Comparison of ENCODE assay signal across 8 cellular contexts in the genomic region with DNA sequence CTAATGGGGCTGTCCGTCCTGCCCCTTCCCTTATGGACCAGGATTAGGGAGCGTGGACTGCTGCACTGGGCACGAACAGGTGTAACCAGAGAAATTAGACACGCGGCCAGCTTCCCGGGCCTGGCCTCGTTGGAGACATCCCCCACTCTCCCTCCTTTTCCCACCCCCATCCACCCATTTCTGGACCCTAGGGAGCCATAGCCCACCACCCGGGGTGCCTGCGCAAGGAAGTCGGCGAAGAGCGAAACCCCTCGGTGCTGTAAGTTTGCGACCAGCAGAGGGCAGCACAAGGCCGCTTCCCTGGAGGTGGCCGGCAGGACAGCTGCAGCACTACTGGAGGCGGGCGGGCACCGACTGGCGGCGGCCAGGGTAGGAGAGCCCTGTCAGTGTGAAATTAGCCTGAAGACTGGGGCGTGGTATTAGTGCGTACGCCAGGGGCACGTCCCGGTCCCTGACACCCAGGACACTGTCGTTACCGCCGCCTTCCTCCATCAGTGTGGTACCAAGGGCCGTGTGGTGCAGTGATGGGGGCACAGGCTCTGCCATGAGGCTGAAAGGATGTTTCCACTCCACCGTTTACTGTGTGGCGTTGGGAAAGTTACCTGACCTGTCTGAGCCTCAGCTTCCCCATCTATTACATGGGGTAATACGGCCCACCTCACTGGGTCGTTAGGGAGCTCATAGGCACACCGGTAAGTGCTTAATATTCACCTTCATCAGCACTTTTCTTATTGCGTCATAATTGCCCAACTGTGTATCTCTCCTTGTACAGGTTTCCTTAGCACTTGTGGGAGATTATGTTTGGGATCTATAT. TPM values are rescaled to one million over a fixed set of nuclear protein-coding genes. Genes with fewer than 3 reads are reported as not detected.
A peak's percentile ranks its signal among the peaks of the same experiment; 100 is the strongest.
DNase-seq lines count a peak whose midpoint lies in the region; ATAC-seq and TF ChIP-seq lines count a peak whose summit lies in the region.

No MANE protein-coding gene starts in this region.

- CTCF ChIA-PET in T-cell (lab: Charles Lee): interaction anchor here (0.5 to 2.0 kb wide), 12 partner anchors 11 to 719 kb away, joined by 3 to 6 read pairs (median 4); no protein-coding TSS in a partner anchor

- H3K9me3 ChIP-seq in vagina: no peaks in the 10 kb centered on the region

- H3K27ac Mint-ChIP-seq in HFFc6 (no peak overlapping the region), T-cell (no peak overlapping the region)
- no peak overlapping the region for H3K27ac Mint-ChIP-seq in activated naive CD8-positive, alpha-beta T cell treated with anti-CD3 and anti-CD28 coated beads, Interleukin-2, amount 10 ng/mL, durations not matched to agents 7 days and 5 days

- H3K4me1 ChIP-seq in vagina: peaks cover 6% of the 10 kb centered on the region

- no peak overlapping the region for H3K4me3 ChIP-seq in vagina

- H3K9me3 Mint-ChIP-seq in HFFc6: no peaks in the 10 kb centered on the region
- no peaks in the 10 kb centered on the region for H3K9me3 Mint-ChIP-seq in T-cell
- no peaks in the 10 kb centered on the region for H3K9me3 Mint-ChIP-seq in activated naive CD8-positive, alpha-beta T cell treated with anti-CD3 and anti-CD28 coated beads, Interleukin-2, amount 10 ng/mL, durations not matched to agents 7 days and 5 days

- H3K27ac ChIP-seq in vagina: no peak overlapping the region

- H3K27me3 Mint-ChIP-seq in HFFc6 (ENCODE audit: insufficient read depth) (peaks cover 19% of the 10 kb centered on the region), T-cell (peaks cover 39 to 57% of the 10 kb centered on the region in 2 donors)
- H3K27me3 Mint-ChIP-seq in activated naive CD8-positive, alpha-beta T cell treated with anti-CD3 and anti-CD28 coated beads, Interleukin-2, amount 10 ng/mL, durations not matched to agents 7 days and 5 days: peaks cover 19% of the 10 kb centered on the region

- peak; percentile 46 for DNase-seq in DMS153 (lab: John Stamatoyannopoulos, UW)
- peak; percentile 72 for DNase-seq in HFFc6
- DNase-seq in NCI-H1694 (lab: John Stamatoyannopoulos, UW): peak; percentile 66
- DNase-seq in T-cell: peak; percentile 27 to 80 (median 70)
- peak; percentile 85 for DNase-seq in activated naive CD8-positive, alpha-beta T cell treated with anti-CD3 and anti-CD28 coated beads, Interleukin-2, amount 10 ng/mL, durations not matched to agents 7 days and 5 days
- DNase-seq in cardiac septum (ENCODE audit: low spot score): peak; percentile 91
- DNase-seq in pulmonary artery endothelial cell (ENCODE audit: low read depth, low spot score): peak; percentile 30
- DNase-seq in vagina (ENCODE audit: extremely low spot score in 2 of 2): peak in 1 of 2 donors; percentile 74

- H3K4me1 Mint-ChIP-seq in HFFc6 (ENCODE audit: low read depth): no peaks in the 10 kb centered on the region
- peaks cover 3 to 9% (median 6%) of the 10 kb centered on the region in 3 donors for H3K4me1 Mint-ChIP-seq in T-cell
- peaks cover 2% of the 10 kb centered on the region for H3K4me1 Mint-ChIP-seq in activated naive CD8-positive, alpha-beta T cell treated with anti-CD3 and anti-CD28 coated beads, Interleukin-2, amount 10 ng/mL, durations not matched to agents 7 days and 5 days

- peak overlapping the region; percentile 30; the same call in 1 of the 2 replicates for H3K4me3 Mint-ChIP-seq in HFFc6
- H3K4me3 Mint-ChIP-seq in T-cell: peak overlapping the region in 2 of 3 donors; percentile 33 to 34
- H3K4me3 Mint-ChIP-seq in activated naive CD8-positive, alpha-beta T cell treated with anti-CD3 and anti-CD28 coated beads, Interleukin-2, amount 10 ng/mL, durations not matched to agents 7 days and 5 days: peak overlapping the region; percentile 60

- no peaks in the 10 kb centered on the region for H3K36me3 ChIP-seq in vagina

- H3K27me3 ChIP-seq in vagina: no peaks in the 10 kb centered on the region

- TF ChIP-seq CTCF in HFFc6 (IDR thresholded peaks at IDR 0.05) (peak; percentile 97), vagina (IDR thresholded peaks at IDR 0.05) (peak; percentile 68 to 83 (median 81))

- TF ChIP-seq POLR2A in vagina (IDR thresholded peaks at IDR 0.05): no peak

- peak; percentile 82 to 97 (median 88) for ATAC-seq in T-cell (replicated peaks in 1 of 4)
- ATAC-seq in activated naive CD8-positive, alpha-beta T cell treated with anti-CD3 and anti-CD28 coated beads, Interleukin-2, amount 10 ng/mL, durations not matched to agents 7 days and 5 days (ENCODE audit: low read depth): peak; percentile 95

- intact Hi-C loops in cardiac septum (cut with DNase I) (loop anchor here (1.0 to 2.0 kb wide), 2 partner anchors 48 to 75 kb away; no protein-coding TSS in a partner anchor), vagina (cut with DNase I) (no loop called here)

- POLR2A ChIA-PET in T-cell (lab: Charles Lee): no interaction called here
- POLR2A ChIA-PET in activated naive CD8-positive, alpha-beta T cell treated with anti-CD3 and anti-CD28 coated beads, Interleukin-2, amount 10 ng/mL, durations not matched to agents 7 days and 5 days (lab: Charles Lee): no interaction called here

- H3K36me3 Mint-ChIP-seq in HFFc6 (ENCODE audit: low read depth) (no peaks in the 10 kb centered on the region), T-cell (no peaks in the 10 kb centered on the region)
- H3K36me3 Mint-ChIP-seq in activated naive CD8-positive, alpha-beta T cell treated with anti-CD3 and anti-CD28 coated beads, Interleukin-2, amount 10 ng/mL, durations not matched to agents 7 days and 5 days: no peaks in the 10 kb centered on the region

RNA-seq across cellular contexts. Expression of a gene that starts 28.8 kb away (rescaled TPM):
- 1 to 10 TPM; 1.1 to 2.8 (median 1.4) TPM for total RNA-seq in HFFc6 (2021; fragmentation: NEBNext Ultra II Directional; extraction: Animal tissue kit (Norgen Biotek cat#: 25700))
- total RNA-seq in T-cell (not detected), cardiac septum (0.27 TPM), pulmonary artery endothelial cell (0.26 and 0.35 TPM in 2 replicates), vagina (not detected)
- not detected for total RNA-seq in activated naive CD8-positive, alpha-beta T cell treated with anti-CD3 and anti-CD28 coated beads, Interleukin-2, amount 10 ng/mL, durations not matched to agents 7 days and 5 days

RNA-seq across cellular contexts. Expression of a gene that starts 36.0 kb away (rescaled TPM):
- not detected for total RNA-seq in HFFc6 (2021; fragmentation: NEBNext Ultra II Directional; extraction: Animal tissue kit (Norgen Biotek cat#: 25700))
- total RNA-seq in T-cell (not detected), cardiac septum (0.16 TPM), pulmonary artery endothelial cell (not detected in 2 replicates), vagina (2.5 TPM)
- not detected for total RNA-seq in activated naive CD8-positive, alpha-beta T cell treated with anti-CD3 and anti-CD28 coated beads, Interleukin-2, amount 10 ng/mL, durations not matched to agents 7 days and 5 days

RNA-seq across cellular contexts. Expression of a gene that starts 51.2 kb away (rescaled TPM):
- total RNA-seq in HFFc6 (2021; fragmentation: NEBNext Ultra II Directional; extraction: Animal tissue kit (Norgen Biotek cat#: 25700)): not detected
- total RNA-seq in T-cell (not detected), cardiac septum (0.13 TPM), pulmonary artery endothelial cell (not detected in 2 replicates), vagina (0.49 TPM)
- total RNA-seq in activated naive CD8-positive, alpha-beta T cell treated with anti-CD3 and anti-CD28 coated beads, Interleukin-2, amount 10 ng/mL, durations not matched to agents 7 days and 5 days: not detected
